8 cellular contexts compared by ENCODE assay signal in the genomic region with DNA sequence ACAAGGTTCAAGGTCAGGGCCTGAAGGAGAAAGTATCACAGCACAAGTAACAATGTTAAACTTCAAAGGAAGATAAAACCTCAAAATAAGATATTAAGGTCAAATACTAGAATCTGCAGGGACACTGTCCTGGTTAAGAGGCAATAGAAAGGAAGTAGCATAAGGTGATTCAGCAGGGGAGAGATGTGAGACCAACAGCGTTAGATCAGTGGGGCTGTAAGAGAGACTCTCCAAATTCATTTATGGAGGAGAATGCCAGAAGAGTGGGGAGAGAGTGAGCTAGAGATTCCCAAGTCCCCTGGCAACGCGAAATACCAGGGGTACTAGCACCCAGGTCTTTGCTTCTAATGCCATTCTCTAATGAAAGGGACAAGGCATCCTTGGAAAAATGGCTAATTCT.
"Had no signal": no experiment of that assay in that cellular context is flagged by ENCODE, and none has a peak within 500 bp of the region (broad histone marks: within the 10 kb centered on the region; RNA-seq: fewer than 3 reads in every experiment).

No MANE protein-coding gene starts in this region.

- H3K9ac ChIP-seq: KMS-11 had no signal

- FAIRE-seq: HTR-8/SVneo had no signal

- DNase-seq: H7, HFFc6, KBM-7 had no signal

- H3K27ac ChIP-seq: KMS-11 had no signal

- H3K4me2 ChIP-seq: GM23338, KMS-11 had no signal

- H3K9me3 ChIP-seq: HAP-1 had no signal

- H3K36me3 ChIP-seq: HAP-1 had no signal

- H2AFZ ChIP-seq: GM23338 had no signal

- H3K4me3 ChIP-seq: GM23338, HAP-1 had no signal

- ATAC-seq: GM23338, HCT116 had no signal

- H3K4me1 ChIP-seq: HAP-1 had no signal
